Comparison of ENCODE assay signal across 8 cellular contexts in the genomic region with DNA sequence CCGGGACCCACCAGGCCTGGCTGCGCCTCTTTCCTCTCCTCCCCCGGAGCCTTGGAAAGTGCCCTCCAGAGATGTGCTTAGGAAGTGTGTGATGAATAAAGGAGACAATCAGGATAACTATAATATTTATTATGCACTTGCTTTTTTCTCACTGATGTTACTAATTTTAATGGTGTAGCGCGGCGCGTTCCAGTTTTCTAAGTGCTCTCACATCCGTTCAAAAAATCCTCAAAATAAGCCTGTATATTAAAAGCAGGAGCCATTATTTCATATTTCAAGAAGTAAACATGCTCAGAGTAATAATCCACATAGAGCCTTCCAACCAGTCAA. TPM values are rescaled to one million over a fixed set of nuclear protein-coding genes. Genes with fewer than 3 reads are reported as not detected.
DNase-seq lines count a peak whose midpoint lies in the region; ATAC-seq lines count a peak whose summit lies in the region.

No MANE protein-coding gene starts in this region.

- H3K4me1 ChIP-seq in iPS DF 6.9 (ENCODE audit: control insufficient read depth, insufficient read depth, low read length): no peaks in the 10 kb centered on the region

- peak overlapping the region; percentile 85 for H3K4me3 Mint-ChIP-seq in activated CD4-positive, alpha-beta T cell treated with anti-CD3 and anti-CD28 coated beads, Interleukin-2, amount 10 ng/mL, durations not matched to agents 7 days and 5 days
- H3K4me3 Mint-ChIP-seq in activated CD4-positive, alpha-beta memory T cell treated with anti-CD3 and anti-CD28 coated beads, Interleukin-2, amount 10 ng/mL, durations not matched to agents 7 days and 5 days: peak overlapping the region; percentile 82
- H3K4me3 Mint-ChIP-seq in stimulated activated naive CD8-positive, alpha-beta T cell treated with anti-CD3 and anti-CD28 coated beads, Interleukin-15, amount 100 ng/mL, for 72 hours: peak overlapping the region; percentile 86 to 93

- no peaks in the 10 kb centered on the region for H3K36me3 ChIP-seq in iPS DF 6.9 (ENCODE audit: control insufficient read depth, insufficient read depth, low read length)

- no peaks in the 10 kb centered on the region for H3K27me3 Mint-ChIP-seq in activated CD4-positive, alpha-beta T cell treated with anti-CD3 and anti-CD28 coated beads, Interleukin-2, amount 10 ng/mL, durations not matched to agents 7 days and 5 days
- no peaks in the 10 kb centered on the region for H3K27me3 Mint-ChIP-seq in activated CD4-positive, alpha-beta memory T cell treated with anti-CD3 and anti-CD28 coated beads, Interleukin-2, amount 10 ng/mL, durations not matched to agents 7 days and 5 days
- H3K27me3 Mint-ChIP-seq in stimulated activated naive CD8-positive, alpha-beta T cell treated with anti-CD3 and anti-CD28 coated beads, Interleukin-15, amount 100 ng/mL, for 72 hours: no peaks in the 10 kb centered on the region

- no peak for DNase-seq in activated CD4-positive, alpha-beta T cell treated with anti-CD3 and anti-CD28 coated beads, Interleukin-2, amount 10 ng/mL, durations not matched to agents 7 days and 5 days
- no peak for DNase-seq in activated CD4-positive, alpha-beta T cell treated with anti-CD3 and anti-CD28 coated beads, Interleukin-2, amount 50 U/mL, for 4 hours
- DNase-seq in activated CD4-positive, alpha-beta memory T cell treated with anti-CD3 and anti-CD28 coated beads, Interleukin-2, amount 10 ng/mL, durations not matched to agents 7 days and 5 days: no peak
- no peak for DNase-seq in iPS DF 6.9 (ENCODE audit: low read depth, low spot score)
- DNase-seq in stimulated activated naive CD8-positive, alpha-beta T cell treated with anti-CD3 and anti-CD28 coated beads, Interleukin-15, amount 100 ng/mL, for 72 hours: no peak
- DNase-seq in GM03348 (ENCODE audit: low spot score): no peak

- WGBS in iPS DF 6.9 (ENCODE audit: insufficient coverage, insufficient read length): no CpG with 5 or more reads among the region's 8 CpGs

- H3K9me3 Mint-ChIP-seq in activated CD4-positive, alpha-beta T cell treated with anti-CD3 and anti-CD28 coated beads, Interleukin-2, amount 10 ng/mL, durations not matched to agents 7 days and 5 days: no peaks in the 10 kb centered on the region
- H3K9me3 Mint-ChIP-seq in activated CD4-positive, alpha-beta memory T cell treated with anti-CD3 and anti-CD28 coated beads, Interleukin-2, amount 10 ng/mL, durations not matched to agents 7 days and 5 days: no peaks in the 10 kb centered on the region
- H3K9me3 Mint-ChIP-seq in stimulated activated naive CD8-positive, alpha-beta T cell treated with anti-CD3 and anti-CD28 coated beads, Interleukin-15, amount 100 ng/mL, for 72 hours: no peaks in the 10 kb centered on the region

- peak overlapping the region; percentile 96 for H3K27ac Mint-ChIP-seq in activated CD4-positive, alpha-beta T cell treated with anti-CD3 and anti-CD28 coated beads, Interleukin-2, amount 10 ng/mL, durations not matched to agents 7 days and 5 days
- peak overlapping the region; percentile 81 for H3K27ac Mint-ChIP-seq in activated CD4-positive, alpha-beta memory T cell treated with anti-CD3 and anti-CD28 coated beads, Interleukin-2, amount 10 ng/mL, durations not matched to agents 7 days and 5 days
- peak overlapping the region; percentile 96 to 98 for H3K27ac Mint-ChIP-seq in stimulated activated naive CD8-positive, alpha-beta T cell treated with anti-CD3 and anti-CD28 coated beads, Interleukin-15, amount 100 ng/mL, for 72 hours

- no peak overlapping the region for H3K27ac ChIP-seq in iPS DF 6.9 (ENCODE audit: low read length)

- H3K9me3 ChIP-seq in iPS DF 6.9 (ENCODE audit: control insufficient read depth, insufficient read depth, low read length): no peaks in the 10 kb centered on the region

- H3K4me1 Mint-ChIP-seq in activated CD4-positive, alpha-beta T cell treated with anti-CD3 and anti-CD28 coated beads, Interleukin-2, amount 10 ng/mL, durations not matched to agents 7 days and 5 days: peaks cover 27% of the 10 kb centered on the region
- peaks cover 22% of the 10 kb centered on the region for H3K4me1 Mint-ChIP-seq in activated CD4-positive, alpha-beta memory T cell treated with anti-CD3 and anti-CD28 coated beads, Interleukin-2, amount 10 ng/mL, durations not matched to agents 7 days and 5 days
- peaks cover 23% of the 10 kb centered on the region for H3K4me1 Mint-ChIP-seq in stimulated activated naive CD8-positive, alpha-beta T cell treated with anti-CD3 and anti-CD28 coated beads, Interleukin-15, amount 100 ng/mL, for 72 hours

- H3K27me3 ChIP-seq in iPS DF 6.9 (ENCODE audit: control insufficient read depth, insufficient read depth, low read length): no peaks in the 10 kb centered on the region

- peaks cover 14% of the 10 kb centered on the region for H3K36me3 Mint-ChIP-seq in activated CD4-positive, alpha-beta T cell treated with anti-CD3 and anti-CD28 coated beads, Interleukin-2, amount 10 ng/mL, durations not matched to agents 7 days and 5 days (ENCODE audit: low read depth)
- peaks cover 13% of the 10 kb centered on the region for H3K36me3 Mint-ChIP-seq in activated CD4-positive, alpha-beta memory T cell treated with anti-CD3 and anti-CD28 coated beads, Interleukin-2, amount 10 ng/mL, durations not matched to agents 7 days and 5 days (ENCODE audit: low read depth)

- peak overlapping the region; percentile 50; the same call in 1 of the 2 replicates for H3K4me3 ChIP-seq in iPS DF 6.9 (ENCODE audit: low read length)

- no peak for ATAC-seq in stimulated activated naive CD8-positive, alpha-beta T cell treated with anti-CD3 and anti-CD28 coated beads, Interleukin-15, amount 100 ng/mL, for 72 hours
- no peak for ATAC-seq in HG03571 (IDR thresholded peaks at IDR 0.05; ENCODE audit: unreplicated experiment)
- no peak for ATAC-seq in GM21723 (IDR thresholded peaks at IDR 0.05; ENCODE audit: unreplicated experiment)

- CTCF ChIA-PET in activated CD4-positive, alpha-beta T cell treated with anti-CD3 and anti-CD28 coated beads, Interleukin-2, amount 10 ng/mL, durations not matched to agents 7 days and 5 days (lab: Charles Lee): no interaction called here
- CTCF ChIA-PET in activated CD4-positive, alpha-beta memory T cell treated with anti-CD3 and anti-CD28 coated beads, Interleukin-2, amount 10 ng/mL, durations not matched to agents 7 days and 5 days (lab: Charles Lee): interaction anchor here (0.7 to 1.6 kb wide), 4 partner anchors 24 to 419 kb away, joined by 3 to 4 read pairs (median 3); no protein-coding TSS in a partner anchor

- POLR2A ChIA-PET in activated CD4-positive, alpha-beta T cell treated with anti-CD3 and anti-CD28 coated beads, Interleukin-2, amount 10 ng/mL, durations not matched to agents 7 days and 5 days (lab: Charles Lee): no interaction called here
- POLR2A ChIA-PET in activated CD4-positive, alpha-beta memory T cell treated with anti-CD3 and anti-CD28 coated beads, Interleukin-2, amount 10 ng/mL, durations not matched to agents 7 days and 5 days (lab: Charles Lee): interaction anchor here (0.7 to 2.5 kb wide), 14 partner anchors 12 to 867 kb away, joined by 3 to 30 read pairs (median 3); partner anchors contain the start of genes CHMP1B and IMPA2

RNA-seq across cellular contexts. Expression of gene MPPE1, which starts 0.9 kb away (rescaled TPM):
- total RNA-seq in activated CD4-positive, alpha-beta T cell treated with anti-CD3 and anti-CD28 coated beads, Interleukin-2, amount 10 ng/mL, durations not matched to agents 7 days and 5 days: 10 to 100 TPM; 60.7 to 64.0 TPM
- 10 to 100 TPM; 51.0 to 54.4 TPM for total RNA-seq in activated CD4-positive, alpha-beta memory T cell treated with anti-CD3 and anti-CD28 coated beads, Interleukin-2, amount 10 ng/mL, durations not matched to agents 7 days and 5 days

RNA-seq across cellular contexts. Expression of gene CHMP1B, which starts 57.8 kb away (rescaled TPM):
- total RNA-seq in activated CD4-positive, alpha-beta T cell treated with anti-CD3 and anti-CD28 coated beads, Interleukin-2, amount 10 ng/mL, durations not matched to agents 7 days and 5 days: 10 to 100 TPM; 24.3 to 26.8 TPM
- 10 to 100 TPM; 26.8 to 28.0 TPM for total RNA-seq in activated CD4-positive, alpha-beta memory T cell treated with anti-CD3 and anti-CD28 coated beads, Interleukin-2, amount 10 ng/mL, durations not matched to agents 7 days and 5 days
